29 cellular contexts compared by ENCODE assay signal in the genomic region with DNA sequence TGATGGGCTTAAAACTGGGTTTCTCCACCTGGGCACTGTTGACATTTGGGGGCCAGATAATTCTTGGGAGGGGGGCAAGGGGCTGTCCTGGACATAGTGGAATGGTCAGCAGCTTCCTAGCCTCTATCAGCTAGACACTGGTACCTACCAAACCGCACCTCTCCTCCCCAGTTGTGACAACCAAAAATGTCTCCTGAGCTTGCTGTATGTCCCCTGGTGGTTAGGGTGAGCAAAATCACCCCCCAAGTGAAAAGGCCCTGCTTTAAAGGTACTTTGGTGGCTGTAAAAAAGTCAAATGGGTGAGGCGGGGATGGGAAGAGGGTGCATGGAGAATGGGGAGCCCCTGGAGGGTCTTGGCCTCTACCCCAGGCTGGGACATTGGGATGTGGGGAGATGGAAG.
"Had no signal": no experiment of that assay in that cellular context is flagged by ENCODE, and none has a peak within 500 bp of the region (broad histone marks: within the 10 kb centered on the region; RNA-seq: fewer than 3 reads in every experiment).

No MANE protein-coding gene starts in this region.

- DNase-seq: activated CD4-positive, alpha-beta memory T cell treated with anti-CD3 and anti-CD28 coated beads, Interleukin-2, amount 10 ng/mL, durations not matched to agents 7 days and 5 days; activated CD4-positive, alpha-beta T cell treated with anti-CD3 and anti-CD28 coated beads for 1 hour; activated CD4-positive, alpha-beta T cell treated with anti-CD3 and anti-CD28 coated beads, Interleukin-2, amount 10 ng/mL, durations not matched to agents 7 days and 5 days; activated naive CD4-positive, alpha-beta T cell treated with Interleukin-2 at 50 U/mL for 16 hours; activated naive CD8-positive, alpha-beta T cell treated with anti-CD3 and anti-CD28 coated beads for 36 hours; activated T-cell treated with anti-CD3 and anti-CD28 coated beads, Interleukin-2, amount 50 U/mL, for 72 hours; adrenal gland; aorta; body of pancreas; effector CD8-positive, alpha-beta T cell; heart left ventricle; hypothalamus; immature natural killer cell; kidney; left colon; naive B cell; nephron progenitor cell; pancreas; psoas muscle; sigmoid colon; small intestine; stimulated activated CD4-positive, alpha-beta T cell treated with anti-CD3 and anti-CD28 coated beads, Interleukin-4, amount 100 ng/mL, for 4 hours; stimulated activated naive CD4-positive, alpha-beta T cell; T-helper 9 cell; tibial artery had no signal

- H3K9me3 ChIP-seq: adrenal gland, body of pancreas, heart left ventricle, pancreas, psoas muscle, sigmoid colon, suprapubic skin, tibial artery had no signal

- H3K9me3 Mint-ChIP-seq: activated CD4-positive, alpha-beta memory T cell treated with anti-CD3 and anti-CD28 coated beads, Interleukin-2, amount 10 ng/mL, durations not matched to agents 7 days and 5 days; activated CD4-positive, alpha-beta T cell treated with anti-CD3 and anti-CD28 coated beads, Interleukin-2, amount 10 ng/mL, durations not matched to agents 7 days and 5 days; activated naive CD8-positive, alpha-beta T cell treated with anti-CD3 and anti-CD28 coated beads for 36 hours; activated T-cell treated with anti-CD3 and anti-CD28 coated beads, Interleukin-2, amount 50 U/mL, for 72 hours; mesothelial cell of epicardium; nephron progenitor cell; T-helper 1 cell treated with Interleukin-12 subunit alpha and Interleukin-12 subunit beta and Interleukin-4 antibody, amounts not matched to agents 30 μg/mL and 1 μg/mL, for 36 hours had no signal

- H3K4me1 ChIP-seq: adrenal gland, body of pancreas, heart left ventricle, pancreas, psoas muscle, sigmoid colon, suprapubic skin, tibial artery had no signal

- H3K36me3 ChIP-seq: adrenal gland, heart left ventricle, pancreas, sigmoid colon, suprapubic skin, tibial artery had no signal

- H3K27ac ChIP-seq: adrenal gland, body of pancreas, heart left ventricle, pancreas, psoas muscle, sigmoid colon, suprapubic skin, tibial artery had no signal

- H3K27me3 ChIP-seq: adrenal gland had no signal

- FAIRE-seq: colon, kidney, pancreas, small intestine had no signal

- H3K27ac Mint-ChIP-seq: activated CD4-positive, alpha-beta memory T cell treated with anti-CD3 and anti-CD28 coated beads, Interleukin-2, amount 10 ng/mL, durations not matched to agents 7 days and 5 days; activated CD4-positive, alpha-beta T cell treated with anti-CD3 and anti-CD28 coated beads, Interleukin-2, amount 10 ng/mL, durations not matched to agents 7 days and 5 days; activated naive CD8-positive, alpha-beta T cell treated with anti-CD3 and anti-CD28 coated beads for 36 hours; immature natural killer cell; mesothelial cell of epicardium; T-helper 1 cell treated with Interleukin-12 subunit alpha and Interleukin-12 subunit beta and Interleukin-4 antibody, amounts not matched to agents 30 μg/mL and 1 μg/mL, for 36 hours had no signal

- H3K4me1 Mint-ChIP-seq: activated CD4-positive, alpha-beta memory T cell treated with anti-CD3 and anti-CD28 coated beads, Interleukin-2, amount 10 ng/mL, durations not matched to agents 7 days and 5 days; activated CD4-positive, alpha-beta T cell treated with anti-CD3 and anti-CD28 coated beads, Interleukin-2, amount 10 ng/mL, durations not matched to agents 7 days and 5 days; activated naive CD8-positive, alpha-beta T cell treated with anti-CD3 and anti-CD28 coated beads for 36 hours; immature natural killer cell; mesothelial cell of epicardium; naive B cell had no signal

- H3K4me3 Mint-ChIP-seq: activated CD4-positive, alpha-beta memory T cell treated with anti-CD3 and anti-CD28 coated beads, Interleukin-2, amount 10 ng/mL, durations not matched to agents 7 days and 5 days; activated CD4-positive, alpha-beta T cell treated with anti-CD3 and anti-CD28 coated beads, Interleukin-2, amount 10 ng/mL, durations not matched to agents 7 days and 5 days; activated naive CD8-positive, alpha-beta T cell treated with anti-CD3 and anti-CD28 coated beads for 36 hours; activated T-cell treated with anti-CD3 and anti-CD28 coated beads, Interleukin-2, amount 50 U/mL, for 72 hours; immature natural killer cell; mesothelial cell of epicardium; naive B cell; nephron progenitor cell; T-helper 1 cell treated with Interleukin-12 subunit alpha and Interleukin-12 subunit beta and Interleukin-4 antibody, amounts not matched to agents 30 μg/mL and 1 μg/mL, for 36 hours had no signal

- ATAC-seq: activated T-cell treated with anti-CD3 and anti-CD28 coated beads, Interleukin-2, amount 50 U/mL, for 72 hours; body of pancreas; heart left ventricle; psoas muscle had no signal

- H3K4me3 ChIP-seq: adrenal gland, body of pancreas, heart left ventricle, pancreas, psoas muscle, sigmoid colon, suprapubic skin, tibial artery had no signal

- H3K36me3 Mint-ChIP-seq: activated naive CD8-positive, alpha-beta T cell treated with anti-CD3 and anti-CD28 coated beads for 36 hours; immature natural killer cell; mesothelial cell of epicardium; naive B cell had no signal
